In the genomic region with DNA sequence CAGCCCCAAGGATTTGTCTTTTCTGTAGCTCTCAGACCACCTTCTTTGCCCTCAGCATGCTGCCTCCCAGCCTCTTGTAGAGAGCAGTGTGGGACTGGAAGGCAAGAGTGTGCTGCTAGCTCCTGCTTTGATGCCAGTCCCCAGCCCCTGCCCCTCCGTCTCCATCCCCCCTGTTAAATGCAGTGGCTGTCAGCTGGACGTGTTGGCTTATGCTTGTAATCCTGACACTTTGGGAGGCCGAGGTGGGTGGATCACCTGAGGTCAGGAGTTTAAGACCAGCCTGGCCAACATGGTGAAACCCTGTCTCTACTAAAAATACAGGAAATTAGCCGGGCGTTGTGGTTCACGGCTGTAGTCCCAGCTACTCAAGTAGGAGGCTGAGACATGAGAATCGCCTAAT, we compare ENCODE assay signal across 29 cellular contexts.
"Had no signal": no experiment of that assay in that cellular context is flagged by ENCODE, and none has a peak within 500 bp of the region (broad histone marks: within the 10 kb centered on the region; RNA-seq: fewer than 3 reads in every experiment).

No MANE protein-coding gene starts in this region.

- H3K27me3 Mint-ChIP-seq: activated CD4-positive, alpha-beta memory T cell treated with anti-CD3 and anti-CD28 coated beads for 36 hours; activated naive CD8-positive, alpha-beta T cell treated with anti-CD3 and anti-CD28 coated beads for 36 hours; activated T-helper 17 cell treated with anti-CD3 and anti-CD28 coated beads, Interleukin-2, amount 50 U/mL, for 72 hours had no signal

- DNase-seq: activated CD4-positive, alpha-beta memory T cell treated with anti-CD3 and anti-CD28 coated beads for 36 hours; activated CD4-positive, alpha-beta T cell treated with anti-CD3 and anti-CD28 coated beads, Interleukin-2, amount 50 U/mL, for 1 hour; activated effector memory CD4-positive, alpha-beta T cell treated with anti-CD3 and anti-CD28 coated beads, Interleukin-2, amount 50 U/mL, for 16 hours; activated naive CD4-positive, alpha-beta T cell; activated naive CD4-positive, alpha-beta T cell treated with anti-CD3 and anti-CD28 coated beads, Interleukin-2, amount 50 U/mL, for 16 hours; activated naive CD8-positive, alpha-beta T cell treated with anti-CD3 and anti-CD28 coated beads for 36 hours; activated T-cell treated with anti-CD3 and anti-CD28 coated beads, Interleukin-2, amount 50 U/mL, for 1 hour; activated T-cell treated with anti-CD3 and anti-CD28 coated beads, Interleukin-2, amount 50 U/mL, for 72 hours; amniotic stem cell; brain microvascular endothelial cell; NCI-H1092 treated with DMSO at 0.1 percent for 48 hours; NCI-H1417; NCI-H146; NCI-H187; NCI-H2029 treated with DMSO at 0.1 percent for 48 hours; NCI-H2107; NCI-H2171; NCI-H510A; NCI-H526; NCI-H748 treated with DMSO at 0.1 percent for 48 hours; NK-92 treated with Interleukin-12 subunit alpha and Interleukin-12 subunit beta, amount 100 ng/mL, for 24 hours; PC-9; Right ventricle myocardium superior; SW 1271; T-helper 1 cell; T1000 had no signal

- H3K27ac Mint-ChIP-seq: activated CD4-positive, alpha-beta memory T cell treated with anti-CD3 and anti-CD28 coated beads for 36 hours; activated naive CD8-positive, alpha-beta T cell treated with anti-CD3 and anti-CD28 coated beads for 36 hours; activated T-helper 17 cell treated with anti-CD3 and anti-CD28 coated beads, Interleukin-2, amount 50 U/mL, for 72 hours had no signal

- H3K27me3 ChIP-seq: brain microvascular endothelial cell, cardiac muscle cell had no signal

- H3K4me1 Mint-ChIP-seq: activated naive CD8-positive, alpha-beta T cell treated with anti-CD3 and anti-CD28 coated beads for 36 hours; activated T-helper 17 cell treated with anti-CD3 and anti-CD28 coated beads, Interleukin-2, amount 50 U/mL, for 72 hours had no signal

- ATAC-seq: activated T-cell treated with anti-CD3 and anti-CD28 coated beads, Interleukin-2, amount 50 U/mL, for 72 hours; activated T-helper 17 cell treated with anti-CD3 and anti-CD28 coated beads, Interleukin-2, amount 50 U/mL, for 72 hours; K562 had no signal

- H3K4me3 ChIP-seq: cardiac muscle cell, K562, PC-9 had no signal

- H3K27ac ChIP-seq: brain microvascular endothelial cell, cardiac muscle cell, PC-9 had no signal

- H3K4me3 Mint-ChIP-seq: activated CD4-positive, alpha-beta memory T cell treated with anti-CD3 and anti-CD28 coated beads for 36 hours; activated naive CD8-positive, alpha-beta T cell treated with anti-CD3 and anti-CD28 coated beads for 36 hours; activated T-cell treated with anti-CD3 and anti-CD28 coated beads, Interleukin-2, amount 50 U/mL, for 72 hours; activated T-helper 17 cell treated with anti-CD3 and anti-CD28 coated beads, Interleukin-2, amount 50 U/mL, for 72 hours had no signal

- H3K9me3 Mint-ChIP-seq: activated CD4-positive, alpha-beta memory T cell treated with anti-CD3 and anti-CD28 coated beads for 36 hours; activated naive CD8-positive, alpha-beta T cell treated with anti-CD3 and anti-CD28 coated beads for 36 hours; activated T-cell treated with anti-CD3 and anti-CD28 coated beads, Interleukin-2, amount 50 U/mL, for 72 hours; activated T-helper 17 cell treated with anti-CD3 and anti-CD28 coated beads, Interleukin-2, amount 50 U/mL, for 72 hours had no signal
